8 cellular contexts compared by ENCODE assay signal in genomic region chr12:13211859-13212664, GRCh38. TPM values are rescaled to one million over a fixed set of nuclear protein-coding genes. Genes with fewer than 3 reads are reported as not detected.
DNase-seq lines count a peak whose midpoint lies in the region; ATAC-seq and TF ChIP-seq lines count a peak whose summit lies in the region.

No MANE protein-coding gene starts in this region.

- 50% methylated on average over 8 of the region's 8 CpGs for WGBS in right lobe of liver (ENCODE audit: insufficient coverage, low coverage, low lambda C conversion rate, missing lambda C conversion rate)

- no peak for TF ChIP-seq POLR2A in right lobe of liver (IDR thresholded peaks at IDR 0.05)

- no peak overlapping the region for H3K27ac ChIP-seq in right lobe of liver

- H3K9me3 ChIP-seq in right lobe of liver, result no peaks in the 10 kb centered on the region

- intact Hi-C loops in right lobe of liver (cut with DNase I), result loop anchor here (10.0 kb wide), 1 partner anchor 297 kb away; no protein-coding TSS in a partner anchor

- no peaks in the 10 kb centered on the region for H3K4me1 ChIP-seq in right lobe of liver

- peak; percentile 45 for DNase-seq in AG08395 (ENCODE audit: low spot score)
- peak; percentile 68 for DNase-seq in NCI-H2227 treated with DMSO at 0.1 percent for 48 hours (lab: John Stamatoyannopoulos, UW)
- DNase-seq in activated CD4-positive, CD25-positive, alpha-beta regulatory T cell treated with anti-CD3 and anti-CD28 coated beads, Interleukin-2, amount 50 U/mL, for 16 hours (ENCODE audit: low read depth, low spot score), result peak; percentile 48
- peak; percentile 84 for DNase-seq in cerebellar cortex (ENCODE audit: low spot score)
- peak in 1 of 3 donors; percentile 64 for DNase-seq in right lobe of liver
- DNase-seq in stimulated activated CD8-positive, alpha-beta memory T cell treated with anti-CD3 and anti-CD28 coated beads, Interleukin-12 subunit alpha, Interleukin-12 subunit beta, amount 100 ng/mL, for 1 hour (ENCODE audit: low read depth), result peak; percentile 41
- no peak for DNase-seq in epidermal melanocyte (ENCODE audit: insufficient read length, low spot score)

- no peak overlapping the region for H3K4me3 ChIP-seq in right lobe of liver

- H3K36me3 ChIP-seq in right lobe of liver, result no peaks in the 10 kb centered on the region

- TF ChIP-seq CTCF in right lobe of liver (IDR thresholded peaks at IDR 0.05), result peak; percentile 76 to 91 (median 88)

- H3K27me3 ChIP-seq in right lobe of liver, result no peaks in the 10 kb centered on the region

- ATAC-seq in GM19438 (IDR thresholded peaks at IDR 0.05; ENCODE audit: low read depth, unreplicated experiment) (peak; percentile 60), right lobe of liver (peak; percentile 80 to 88 (median 85))

RNA-seq across cellular contexts. Expression of gene EMP1, which starts 15.5 kb away (rescaled TPM):
- 10 to 100 TPM in 4 of 6 experiments, 1 to 10 TPM in 2; 3.1 to 25.0 (median 14.5) TPM for total RNA-seq in right lobe of liver
